2 cellular contexts compared by ENCODE assay signal in genomic region chr5:74634611-74635286, GRCh38.
TF ChIP-seq lines count a peak whose summit lies in the region.

No MANE protein-coding gene starts in this region.

TF ChIP-seq in HepG2, 621 proteins besides CTCF, POLR2A, EP300 and RAD21:
- TF ChIP-seq HMGXB4 (CRISPR knock-in tag; IDR thresholded peaks at IDR 0.05; ENCODE audit: borderline replicate concordance in 1 of 2, low read depth in 1 of 2), result no peak
- no peak for TF ChIP-seq IRF2 (CRISPR knock-in tag; IDR thresholded peaks at IDR 0.05)
- peak; percentile 55 for TF ChIP-seq POLR2AphosphoS5 (IDR thresholded peaks at IDR 0.05; ENCODE audit: low read depth, low read length)
- no peak for TF ChIP-seq ZNF138 (CRISPR knock-in tag; IDR thresholded peaks at IDR 0.05; ENCODE audit: low read depth)
- TF ChIP-seq ZNF747 (CRISPR knock-in tag; IDR thresholded peaks at IDR 0.05; ENCODE audit: borderline replicate concordance), result no peak
- peak; percentile 86 for TF ChIP-seq RBM22 (optimal IDR thresholded peaks at IDR 0.05; ENCODE audit: low read length)
- TF ChIP-seq RBFOX2 (IDR thresholded peaks at IDR 0.05; ENCODE audit: low read depth, low read length), result peak; percentile 74; the same call in 1 of the 2 replicates
- 0 out of 2 replicates have a peak, but pooled peaks have one; percentile 16 for TF ChIP-seq MYC (CRISPR knock-in tag; IDR thresholded peaks at IDR 0.05; ENCODE audit: borderline replicate concordance)
- TF ChIP-seq ZC3H13 (CRISPR knock-in tag; IDR thresholded peaks at IDR 0.05), result peak; percentile 73; the same call in 1 of the 2 replicates
- no peak for TF ChIP-seq ZMYM4 (CRISPR knock-in tag; IDR thresholded peaks at IDR 0.05)
- no peak for TF ChIP-seq RBAK (CRISPR knock-in tag; IDR thresholded peaks at IDR 0.05)
- no peak for TF ChIP-seq ZNF768 (CRISPR knock-in tag; IDR thresholded peaks at IDR 0.05)
- TF ChIP-seq PRPF4 (IDR thresholded peaks at IDR 0.05; ENCODE audit: low read depth, low read length, poor library complexity, severe bottlenecking), result peak; percentile 39
- peak; percentile 51; the same call in 1 of the 2 replicates for TF ChIP-seq POLR2G (IDR thresholded peaks at IDR 0.05; ENCODE audit: low read depth, low read length)
- TF ChIP-seq ZBTB38 (CRISPR knock-in tag; IDR thresholded peaks at IDR 0.05), result 0 out of 2 replicates have a peak, but pooled peaks have one; percentile 51
- TF ChIP-seq ZFP91 (CRISPR knock-in tag; IDR thresholded peaks at IDR 0.05; ENCODE audit: borderline replicate concordance), result 0 out of 2 replicates have a peak, but pooled peaks have one; percentile 33
- 0 out of 2 replicates have a peak, but pooled peaks have one; percentile 17 for TF ChIP-seq ZNF253 (CRISPR knock-in tag; IDR thresholded peaks at IDR 0.05; ENCODE audit: borderline replicate concordance)

TF ChIP-seq in neural cell, 6 proteins besides CTCF, POLR2A, EP300 and RAD21:
- TF ChIP-seq POLR2AphosphoS5 (IDR thresholded peaks at IDR 0.05) (no peak), EZH2 (IDR thresholded peaks at IDR 0.05; ENCODE audit: borderline replicate concordance, insufficient read depth, low read length, poor library complexity, severe bottlenecking) (no peak), MXI1 (conservative IDR thresholded peaks at IDR 0.05; ENCODE audit: poor library complexity, severe bottlenecking) (no peak), SMC3 (conservative IDR thresholded peaks at IDR 0.05; ENCODE audit: poor library complexity) (no peak), TAF1 (IDR thresholded peaks at IDR 0.05; ENCODE audit: low read depth) (no peak), REST (IDR thresholded peaks at IDR 0.05; ENCODE audit: borderline replicate concordance) (no peak)
